Comparison of ENCODE assay signal across 8 cellular contexts in the genomic region with DNA sequence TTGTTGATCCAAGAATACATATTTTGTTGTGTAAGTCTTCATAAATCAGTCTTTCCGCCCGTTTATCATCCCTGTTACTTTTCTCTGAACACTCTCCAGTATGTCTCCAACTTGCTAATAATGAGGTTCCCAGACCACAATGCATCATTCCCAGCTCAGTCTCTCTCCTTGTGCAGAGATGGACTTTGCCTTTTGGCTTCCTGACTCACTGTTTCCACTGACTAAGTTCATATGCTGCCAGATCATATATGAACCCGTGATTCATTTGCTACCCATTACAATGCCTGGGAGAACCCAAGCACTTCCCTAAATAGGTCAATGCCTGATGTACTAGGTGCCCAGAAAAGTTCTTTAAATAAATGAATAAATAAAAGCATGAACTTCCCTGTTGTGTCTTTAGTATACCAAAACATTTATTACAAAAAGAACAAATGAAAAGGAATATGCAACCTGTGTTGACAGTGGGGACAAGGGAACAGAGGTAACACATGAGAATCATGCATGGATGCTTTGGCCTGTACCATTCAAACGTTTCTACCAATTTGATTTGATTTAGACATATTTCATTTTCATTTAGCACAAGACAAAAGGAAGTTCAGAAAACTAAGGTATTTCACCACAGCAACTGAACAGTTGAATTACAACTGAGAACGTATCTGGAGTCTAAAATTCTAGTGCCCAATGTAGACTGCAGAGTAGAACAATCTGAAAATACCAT.
DNase-seq lines count a peak whose midpoint lies in the region; ATAC-seq, FAIRE-seq and TF ChIP-seq lines count a peak whose summit lies in the region.

No MANE protein-coding gene starts in this region.

- no peak overlapping the region for H3K4ac ChIP-seq in mesendoderm (ENCODE audit: low read depth, low read length)

- no TSS peak for BruUV-seq in Calu3 (replicated peaks; lab: Mats Ljungman, UMichigan)

- H3K4me3 Mint-ChIP-seq in Calu3 (ENCODE audit: low read depth, unreplicated experiment) = no peak overlapping the region
- no peak overlapping the region for H3K4me3 Mint-ChIP-seq in T-helper 17 cell

- H2AFZ ChIP-seq in KMS-11 (ENCODE audit: low read depth) = peak overlapping the region; percentile 51

- H3K4me2 ChIP-seq in KMS-11 (peak overlapping the region; percentile 30), mesendoderm (ENCODE audit: low read length) (no peak overlapping the region)

- H3K27me3 Mint-ChIP-seq in Calu3 (ENCODE audit: unreplicated experiment) = no peaks in the 10 kb centered on the region
- H3K27me3 Mint-ChIP-seq in T-helper 17 cell = peaks cover 10% of the 10 kb centered on the region

- H4K5ac ChIP-seq in mesendoderm (ENCODE audit: low read length) = no peak overlapping the region

- H3K4me1 Mint-ChIP-seq in Calu3 (ENCODE audit: low read depth, unreplicated experiment) (peaks cover 10% of the 10 kb centered on the region), T-helper 17 cell (peaks cover 4% of the 10 kb centered on the region)

- H3K27me3 ChIP-seq in KMS-11 (ENCODE audit: insufficient read depth, low read depth) (no peaks in the 10 kb centered on the region), mesendoderm (ENCODE audit: insufficient read depth, low read length, poor library complexity) (no peaks in the 10 kb centered on the region)

- H3K79me1 ChIP-seq in mesendoderm (ENCODE audit: low read length) = no peaks in the 10 kb centered on the region

- no peak overlapping the region for H3K56ac ChIP-seq in mesendoderm (ENCODE audit: low read length)

- H3K9ac ChIP-seq in KMS-11 (no peak overlapping the region), mesendoderm (ENCODE audit: low read length) (no peak overlapping the region)

- no peak for FAIRE-seq in urothelium cell line (lab: Jason Lieb, UNC)

- DNase-seq in Calu3 (peak; percentile 68), epithelial cell of proximal tubule (ENCODE audit: low read depth) (peak; percentile 96), urothelium cell line (ENCODE audit: low spot score) (peak; percentile 18), T-helper 17 cell (no peak), mesendoderm (no peak)

- WGBS in mesendoderm (ENCODE audit: extremely low coverage, insufficient coverage, low lambda C conversion rate) = no CpG with 5 or more reads among the region's 5 CpGs

- H3K4me1 ChIP-seq in KMS-11 (ENCODE audit: low read depth, poor library complexity, severe bottlenecking) = peaks cover 36% of the 10 kb centered on the region
- H3K4me1 ChIP-seq in mesendoderm (ENCODE audit: control insufficient read depth, low read depth, low read length) = peaks cover 8% of the 10 kb centered on the region

- no peaks in the 10 kb centered on the region for H3K36me3 ChIP-seq in KMS-11 (ENCODE audit: insufficient read depth)
- no peaks in the 10 kb centered on the region for H3K36me3 ChIP-seq in mesendoderm (ENCODE audit: control insufficient read depth, insufficient read depth, low read length)

- no peak overlapping the region for H3K23ac ChIP-seq in mesendoderm (ENCODE audit: low read length)

- no peaks in the 10 kb centered on the region for H3K9me3 Mint-ChIP-seq in Calu3 (ENCODE audit: low read depth, unreplicated experiment)

- no peak overlapping the region for H2AK5ac ChIP-seq in mesendoderm (ENCODE audit: low read length)

- no peak overlapping the region for H3K18ac ChIP-seq in mesendoderm (ENCODE audit: low read length)

- no peaks in the 10 kb centered on the region for H3K9me3 ChIP-seq in T-helper 17 cell (ENCODE audit: control insufficient read depth, low read length, poor library complexity, severe bottlenecking)

- peak overlapping the region; percentile 70 for H3K27ac Mint-ChIP-seq in Calu3 (ENCODE audit: unreplicated experiment)
- H3K27ac Mint-ChIP-seq in T-helper 17 cell = no peak overlapping the region

- no peaks in the 10 kb centered on the region for H4K20me1 ChIP-seq in KMS-11 (ENCODE audit: insufficient read depth)

- ATAC-seq in GM21423 (IDR thresholded peaks at IDR 0.05; ENCODE audit: unreplicated experiment) (peak; percentile 50), T-helper 17 cell (no peak), GM21360 (IDR thresholded peaks at IDR 0.05; ENCODE audit: unreplicated experiment) (no peak)

- no peak overlapping the region for H2BK15ac ChIP-seq in mesendoderm (replicated peaks; ENCODE audit: low read depth)

- no peak for TF ChIP-seq CTCF in Calu3 (IDR thresholded peaks at IDR 0.05; ENCODE audit: unreplicated experiment)
- no peak for TF ChIP-seq CTCF in KMS-11 (conservative IDR thresholded peaks at IDR 0.05; ENCODE audit: low read depth, low read length)
- no peak for TF ChIP-seq CTCF in epithelial cell of proximal tubule (conservative IDR thresholded peaks at IDR 0.05; ENCODE audit: low read depth, low read length)

- no peak overlapping the region for H3K4me3 ChIP-seq in KMS-11 (IDR thresholded peaks at IDR 0.05; ENCODE audit: insufficient read depth, low read depth, low read length)
- no peak overlapping the region for H3K4me3 ChIP-seq in epithelial cell of proximal tubule (ENCODE audit: low read depth, low read length)
- no peak overlapping the region for H3K4me3 ChIP-seq in mesendoderm (ENCODE audit: low read length)

- H3K36me3 Mint-ChIP-seq in Calu3 (ENCODE audit: insufficient read depth, unreplicated experiment) = peaks cover 6% of the 10 kb centered on the region
- H3K36me3 Mint-ChIP-seq in T-helper 17 cell (ENCODE audit: low read depth) = no peaks in the 10 kb centered on the region

- no peaks in the 10 kb centered on the region for H3K79me2 ChIP-seq in KMS-11 (ENCODE audit: insufficient read depth, low read depth)
- H3K79me2 ChIP-seq in mesendoderm (ENCODE audit: control insufficient read depth, insufficient read depth, low read length) = no peaks in the 10 kb centered on the region

- no peak overlapping the region for H4K8ac ChIP-seq in mesendoderm (ENCODE audit: low read depth, low read length)

- H3K27ac ChIP-seq in KMS-11 (no peak overlapping the region), mesendoderm (ENCODE audit: low read depth, low read length) (no peak overlapping the region)

- H2BK5ac ChIP-seq in mesendoderm (ENCODE audit: low read length) = no peak overlapping the region

- intact Hi-C loops in Calu3 (cut with micrococcal nuclease; ENCODE audit: unreplicated experiment) = no loop called here

- H2BK120ac ChIP-seq in mesendoderm (ENCODE audit: low read depth, low read length) = no peak overlapping the region

- CTCF ChIA-PET in Calu3 (lab: Charles Lee) = no interaction called here

Comparison
In these comparisons a context has a peak if more than half of its experiments do, and no peak if none do; other contexts are left out.
1. DNase-seq: peak in Calu3 (single experiment), epithelial cell of proximal tubule (single experiment) and urothelium cell line (single experiment); none in T-helper 17 cell (0 of 3) and mesendoderm (single experiment).